ENCODE assay signal across 19 cellular contexts in the genomic region with DNA sequence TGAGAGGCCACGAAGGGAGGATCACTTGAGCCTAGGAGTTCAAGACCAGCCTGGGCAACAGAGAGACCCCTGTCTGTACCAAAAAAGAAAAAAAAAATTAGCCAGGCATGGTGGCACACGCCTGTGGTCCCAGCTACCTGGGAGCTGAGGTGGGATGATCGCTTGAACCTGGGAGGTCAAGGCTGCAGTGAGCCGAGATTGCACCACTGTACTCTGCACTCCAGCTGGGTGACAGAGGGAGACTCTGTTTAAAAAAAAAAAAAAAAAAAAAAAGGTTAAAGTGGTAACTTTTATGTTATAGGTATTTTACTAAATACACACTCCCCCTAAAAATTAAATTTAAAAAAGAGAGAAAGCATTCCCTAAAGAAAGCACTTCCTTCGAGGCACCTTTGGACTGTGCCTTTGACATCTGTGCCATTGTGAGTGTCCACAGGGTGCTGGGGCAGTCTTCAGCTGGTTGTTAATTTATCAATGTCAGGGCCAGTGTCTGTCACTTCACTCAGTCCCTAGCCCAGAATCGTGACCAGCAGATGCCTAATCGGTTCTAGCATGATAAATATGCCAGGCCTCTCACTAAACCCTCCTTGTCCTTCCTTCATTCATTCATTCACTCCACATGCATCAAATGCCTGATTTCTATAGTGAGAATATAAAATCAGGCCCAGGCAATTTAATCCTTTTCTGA.
DNase-seq lines count a peak whose midpoint lies in the region; ATAC-seq and TF ChIP-seq lines count a peak whose summit lies in the region.
"Had no signal": no experiment of that assay in that cellular context is flagged by ENCODE, and none has a peak within 500 bp of the region (broad histone marks: within the 10 kb centered on the region; RNA-seq: fewer than 3 reads in every experiment).

No MANE protein-coding gene starts in this region.

- 69 to 72% methylated on average over 7 of the region's 7 CpGs for WGBS in tibial nerve, 2 donors

- H3K27ac Mint-ChIP-seq in Caco-2 (ENCODE audit: unreplicated experiment) (peak overlapping the region; percentile 62), GM23338 (no peak overlapping the region)
- H3K27ac Mint-ChIP-seq: CD4-positive, alpha-beta memory T cell had no signal

- BruUV-seq in Caco-2 (replicated peaks; lab: Mats Ljungman, UMichigan), result no TSS peak

- no peak overlapping the region for H3K9ac ChIP-seq in parathyroid adenoma

- H2AFZ ChIP-seq in GM23338 (no peak overlapping the region), parathyroid adenoma (no peak overlapping the region)

- TF ChIP-seq CTCF in Caco-2 (IDR thresholded peaks at IDR 0.05; ENCODE audit: insufficient read depth in 1 of 2, low read depth in 1 of 2, low read length in 1 of 2, severe bottlenecking in 1 of 2, unreplicated experiment in 1 of 2) (no peak), GM23338 (conservative IDR thresholded peaks at IDR 0.05; ENCODE audit: low read depth in 2 of 2) (no peak), VCaP (conservative IDR thresholded peaks at IDR 0.05) (no peak), parathyroid adenoma (IDR thresholded peaks at IDR 0.05) (no peak), tibial nerve (IDR thresholded peaks at IDR 0.05) (no peak)

- H3K4me1 ChIP-seq in Caco-2 (peaks cover 34% of the 10 kb centered on the region), GM23338 (ENCODE audit: insufficient read depth) (no peaks in the 10 kb centered on the region), parathyroid adenoma (peaks cover 35% of the 10 kb centered on the region), tibial nerve (peaks cover 0 to 6% (median 0%) of the 10 kb centered on the region in 4 donors)
- H3K4me1 ChIP-seq: SJSA1 had no signal

- H3K27me3 Mint-ChIP-seq in Caco-2 (ENCODE audit: insufficient read depth, unreplicated experiment) (no peaks in the 10 kb centered on the region), GM23338 (ENCODE audit: insufficient read depth, low read depth, poor library complexity) (no peaks in the 10 kb centered on the region)

- peak overlapping the region; percentile 26; the same call in 1 of the 2 replicates for H3K27ac ChIP-seq in GM23338 (ENCODE audit: low read depth)
- peak overlapping the region; percentile 81 for H3K27ac ChIP-seq in VCaP
- no peak overlapping the region for H3K27ac ChIP-seq in parathyroid adenoma
- no peak overlapping the region for H3K27ac ChIP-seq in tibial nerve
- H3K27ac ChIP-seq: SJSA1 had no signal

- no peaks in the 10 kb centered on the region for H3F3A ChIP-seq in GM23338 (replicated peaks; ENCODE audit: low read depth)

- peaks cover 33% of the 10 kb centered on the region for H3K36me3 Mint-ChIP-seq in Caco-2 (ENCODE audit: insufficient read depth, unreplicated experiment)
- peaks cover 4% of the 10 kb centered on the region; the same call in 1 of the 3 replicates for H3K36me3 Mint-ChIP-seq in GM23338 (ENCODE audit: low read depth)
- H3K36me3 Mint-ChIP-seq: CD4-positive, alpha-beta memory T cell had no signal

- H3K4me2 ChIP-seq in GM23338 (no peak overlapping the region), parathyroid adenoma (ENCODE audit: low read length) (peak overlapping the region; percentile 59)

- DNase-seq in Caco-2, result no peak
- no peak for DNase-seq in GM23338 (ENCODE audit: low spot score)
- DNase-seq in NCI-H510A (lab: John Stamatoyannopoulos, UW), result no peak
- DNase-seq in activated CD8-positive, alpha-beta memory T cell treated with anti-CD3 and anti-CD28 coated beads, Interleukin-2, amount 50 U/mL, for 4 hours, result no peak
- no peak for DNase-seq in tibial nerve (ENCODE audit: low spot score in 2 of 2)
- DNase-seq: C1 segment of cervical spinal cord; CD4-positive, alpha-beta memory T cell; COR-L47; KG1; MG63; NCI-H1105 treated with DMSO at 0.1 percent for 48 hours; NCI-H1694; NCI-H2081; NCI-H2227 treated with DMSO at 0.1 percent for 48 hours; Right ventricle myocardium superior had no signal

- intact Hi-C loops in Caco-2 (cut with micrococcal nuclease; ENCODE audit: unreplicated experiment), result no loop called here

- H3K9me3 ChIP-seq in Caco-2 (no peaks in the 10 kb centered on the region), parathyroid adenoma (ENCODE audit: control insufficient read depth, low read length) (no peaks in the 10 kb centered on the region), tibial nerve (no peaks in the 10 kb centered on the region)
- H3K9me3 ChIP-seq: MG63, SJSA1 had no signal

- H3K4me3 ChIP-seq in Caco-2 (ENCODE audit: low read depth, low read length), result no peak overlapping the region
- no peak overlapping the region for H3K4me3 ChIP-seq in GM23338
- no peak overlapping the region for H3K4me3 ChIP-seq in parathyroid adenoma (ENCODE audit: low read depth, low read length)
- H3K4me3 ChIP-seq in tibial nerve, result no peak overlapping the region
- H3K4me3 ChIP-seq: MG63, SJSA1 had no signal

- H4K20me1 ChIP-seq in GM23338 (replicated peaks; ENCODE audit: insufficient read depth), result no peaks in the 10 kb centered on the region; the same call in 1 of the 2 replicates

- H3K9me2 ChIP-seq in GM23338 (ENCODE audit: insufficient read depth), result no peaks in the 10 kb centered on the region

- H3K79me2 ChIP-seq in GM23338 (replicated peaks; ENCODE audit: insufficient read depth) (no peaks in the 10 kb centered on the region), parathyroid adenoma (peaks cover 2% of the 10 kb centered on the region)

- TF ChIP-seq EP300 in tibial nerve (IDR thresholded peaks at IDR 0.05), result no peak

- H3K27me3 ChIP-seq in Caco-2 (replicated peaks; ENCODE audit: control insufficient read depth, insufficient read depth, low read length) (no peaks in the 10 kb centered on the region), GM23338 (ENCODE audit: insufficient read depth) (no peaks in the 10 kb centered on the region), parathyroid adenoma (ENCODE audit: control insufficient read depth, insufficient read depth, low read length) (no peaks in the 10 kb centered on the region), tibial nerve (no peaks in the 10 kb centered on the region)

- POLR2A ChIA-PET in Caco-2 (lab: Charles Lee), result no interaction called here

- TF ChIP-seq POLR2A in tibial nerve (IDR thresholded peaks at IDR 0.05), result no peak

- peaks cover 37% of the 10 kb centered on the region for H3K4me1 Mint-ChIP-seq in Caco-2 (ENCODE audit: low read depth, unreplicated experiment)
- no peaks in the 10 kb centered on the region; the same call in 2 of the 3 replicates for H3K4me1 Mint-ChIP-seq in GM23338

- no peaks in the 10 kb centered on the region for H3K9me3 Mint-ChIP-seq in Caco-2 (ENCODE audit: unreplicated experiment)
- H3K9me3 Mint-ChIP-seq in GM23338, result no peaks in the 10 kb centered on the region
- H3K9me3 Mint-ChIP-seq: CD4-positive, alpha-beta memory T cell had no signal

- H3K4me3 Mint-ChIP-seq in Caco-2 (ENCODE audit: unreplicated experiment) (no peak overlapping the region), GM23338 (no peak overlapping the region)
- H3K4me3 Mint-ChIP-seq: CD4-positive, alpha-beta memory T cell had no signal

- no peaks in the 10 kb centered on the region for H3K36me3 ChIP-seq in Caco-2 (ENCODE audit: control insufficient read depth, insufficient read depth, low read length)
- H3K36me3 ChIP-seq in GM23338 (ENCODE audit: insufficient read depth), result no peaks in the 10 kb centered on the region
- H3K36me3 ChIP-seq in parathyroid adenoma (ENCODE audit: control insufficient read depth, insufficient read depth, low read length), result no peaks in the 10 kb centered on the region
- H3K36me3 ChIP-seq in tibial nerve, result no peaks in the 10 kb centered on the region
- H3K36me3 ChIP-seq: MG63, SJSA1 had no signal

- CTCF ChIA-PET in Caco-2 (lab: Charles Lee), result interaction anchor here (0.5 to 0.7 kb wide), 3 partner anchors 65 to 1164 kb away, joined by 3 to 5 read pairs (median 3); no protein-coding TSS in a partner anchor

- no peak for ATAC-seq in GM23338
- ATAC-seq: HCT116 had no signal

TF ChIP-seq in GM23338, 12 proteins besides CTCF, POLR2A, EP300 and RAD21 (continues in another document):
- no peak for TF ChIP-seq STAT1 (IDR thresholded peaks at IDR 0.05; ENCODE audit: unreplicated experiment)
- no peak for TF ChIP-seq EZH2phosphoT487 (IDR thresholded peaks at IDR 0.05; ENCODE audit: unreplicated experiment)
- no peak for TF ChIP-seq NANOG (IDR thresholded peaks at IDR 0.05; ENCODE audit: borderline replicate concordance)
- TF ChIP-seq, protein P1, sequence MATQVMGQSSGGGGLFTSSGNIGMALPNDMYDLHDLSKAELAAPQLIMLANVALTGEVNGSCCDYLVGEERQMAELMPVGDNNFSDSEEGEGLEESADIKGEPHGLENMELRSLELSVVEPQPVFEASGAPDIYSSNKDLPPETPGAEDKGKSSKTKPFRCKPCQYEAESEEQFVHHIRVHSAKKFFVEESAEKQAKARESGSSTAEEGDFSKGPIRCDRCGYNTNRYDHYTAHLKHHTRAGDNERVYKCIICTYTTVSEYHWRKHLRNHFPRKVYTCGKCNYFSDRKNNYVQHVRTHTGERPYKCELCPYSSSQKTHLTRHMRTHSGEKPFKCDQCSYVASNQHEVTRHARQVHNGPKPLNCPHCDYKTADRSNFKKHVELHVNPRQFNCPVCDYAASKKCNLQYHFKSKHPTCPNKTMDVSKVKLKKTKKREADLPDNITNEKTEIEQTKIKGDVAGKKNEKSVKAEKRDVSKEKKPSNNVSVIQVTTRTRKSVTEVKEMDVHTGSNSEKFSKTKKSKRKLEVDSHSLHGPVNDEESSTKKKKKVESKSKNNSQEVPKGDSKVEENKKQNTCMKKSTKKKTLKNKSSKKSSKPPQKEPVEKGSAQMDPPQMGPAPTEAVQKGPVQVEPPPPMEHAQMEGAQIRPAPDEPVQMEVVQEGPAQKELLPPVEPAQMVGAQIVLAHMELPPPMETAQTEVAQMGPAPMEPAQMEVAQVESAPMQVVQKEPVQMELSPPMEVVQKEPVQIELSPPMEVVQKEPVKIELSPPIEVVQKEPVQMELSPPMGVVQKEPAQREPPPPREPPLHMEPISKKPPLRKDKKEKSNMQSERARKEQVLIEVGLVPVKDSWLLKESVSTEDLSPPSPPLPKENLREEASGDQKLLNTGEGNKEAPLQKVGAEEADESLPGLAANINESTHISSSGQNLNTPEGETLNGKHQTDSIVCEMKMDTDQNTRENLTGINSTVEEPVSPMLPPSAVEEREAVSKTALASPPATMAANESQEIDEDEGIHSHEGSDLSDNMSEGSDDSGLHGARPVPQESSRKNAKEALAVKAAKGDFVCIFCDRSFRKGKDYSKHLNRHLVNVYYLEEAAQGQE (IDR thresholded peaks at IDR 0.05; ENCODE audit: unreplicated experiment), result no peak
- no peak for TF ChIP-seq ZNF331 (CRISPR knock-in tag; IDR thresholded peaks at IDR 0.05; ENCODE audit: low read depth)
- no peak for TF ChIP-seq EZH2 (IDR thresholded peaks at IDR 0.05; ENCODE audit: low read depth, unreplicated experiment)
- no peak for TF ChIP-seq JUNB (IDR thresholded peaks at IDR 0.05; ENCODE audit: unreplicated experiment)
- no peak for TF ChIP-seq ZNF114 (CRISPR knock-in tag; IDR thresholded peaks at IDR 0.05)

Comparison
In these comparisons a context has a peak if more than half of its experiments do, and no peak if none do; other contexts are left out.
1. H3K27ac ChIP-seq: peak in GM23338 (single experiment) and VCaP (single experiment); none in parathyroid adenoma (single experiment) and tibial nerve (0 of 4).